19 cellular contexts compared by ENCODE assay signal in genomic region chr10:131012641-131012985, GRCh38.
DNase-seq lines count a peak whose midpoint lies in the region; ATAC-seq, FAIRE-seq and TF ChIP-seq lines count a peak whose summit lies in the region.
"Had no signal": no experiment of that assay in that cellular context is flagged by ENCODE, and none has a peak within 500 bp of the region (broad histone marks: within the 10 kb centered on the region; RNA-seq: fewer than 3 reads in every experiment).

No MANE protein-coding gene starts in this region.

- TF ChIP-seq RAD21 in H1 (IDR thresholded peaks at IDR 0.05 in 1 of 2, conservative IDR thresholded peaks at IDR 0.05 in 1 of 2; ENCODE audit: low read depth in 2 of 2, low read length in 2 of 2), result no peak

- H3K14ac ChIP-seq in H1 (ENCODE audit: insufficient read length), result no peak overlapping the region
- no peak overlapping the region for H3K14ac ChIP-seq in neuronal stem cell (ENCODE audit: low read length)

- H3K4me1 ChIP-seq in H1 (replicated peaks in 1 of 4; ENCODE audit: control insufficient read depth in 3 of 4, insufficient read depth in 4 of 4, low read length in 3 of 4) (no peaks in the 10 kb centered on the region), neuronal stem cell (ENCODE audit: control insufficient read depth in 2 of 2, insufficient read depth in 1 of 2, low read depth in 1 of 2, low read length in 2 of 2) (no peaks in the 10 kb centered on the region)
- H3K4me1 ChIP-seq: A549, Caco-2 had no signal

- 0 out of 2 replicates have a peak overlapping the region, but pooled peaks have one; percentile 34 for H2BK20ac ChIP-seq in H1 (ENCODE audit: low read length)

- H3K56ac ChIP-seq in H1 (replicated peaks; ENCODE audit: insufficient read length, low read depth, low read length), result no peak overlapping the region

- no peaks in the 10 kb centered on the region; a peak in 1 of 4 replicates for H3K9me3 ChIP-seq in H1 (ENCODE audit: insufficient read depth in 2 of 2, low read depth in 1 of 2, low read length in 1 of 2)
- H3K9me3 ChIP-seq in neuronal stem cell (replicated peaks in 1 of 2; ENCODE audit: control insufficient read depth in 2 of 2, insufficient read depth in 1 of 2, low read depth in 1 of 2, low read length in 2 of 2), result no peaks in the 10 kb centered on the region
- H3K9me3 ChIP-seq: A549; BLaER1 treated with 17β-estradiol and CSF1 and Interleukin-3, amounts not matched to agents 10 nM and 100 nM; Caco-2 had no signal

- CTCF ChIA-PET in H1 (lab: Charles Lee; ENCODE audit: partially characterized antibody), result no interaction called here

- no peak for ATAC-seq in Right ventricle myocardium superior (ENCODE audit: poor library complexity)
- ATAC-seq: A549; CD8-positive, alpha-beta T cell had no signal

- no peak overlapping the region for H2BK15ac ChIP-seq in H1 (ENCODE audit: low read length)
- H2BK15ac ChIP-seq in neuronal stem cell (ENCODE audit: low read length), result peak overlapping the region; percentile 26

- no peaks in the 10 kb centered on the region for H4K20me1 ChIP-seq in H1 (replicated peaks in 1 of 2; ENCODE audit: control insufficient read depth in 1 of 2, insufficient read depth in 2 of 2, low read length in 2 of 2)
- H4K20me1 ChIP-seq: BLaER1 treated with 17β-estradiol and CSF1 and Interleukin-3, amounts not matched to agents 10 nM and 100 nM had no signal

- H2AFZ ChIP-seq in H1 (ENCODE audit: low read length) (no peak overlapping the region), neuronal stem cell (ENCODE audit: low read length) (no peak overlapping the region)

- H3K4ac ChIP-seq in H1 (replicated peaks; ENCODE audit: insufficient read length, low read depth, low read length) (no peak overlapping the region), neuronal stem cell (ENCODE audit: low read length) (no peak overlapping the region)

- H2AK5ac ChIP-seq in H1 (ENCODE audit: low read depth, low read length), result no peak overlapping the region
- H2AK5ac ChIP-seq in neuronal stem cell (ENCODE audit: low read depth, low read length), result no peak overlapping the region

- H3K23ac ChIP-seq in H1 (ENCODE audit: insufficient read length), result no peak overlapping the region
- H3K23ac ChIP-seq in neuronal stem cell (ENCODE audit: low read depth, low read length, poor library complexity), result peak overlapping the region; percentile 53

- H3K4me3 ChIP-seq in H1 (ENCODE audit: extremely low read depth in 1 of 4, insufficient read depth in 2 of 4, low read depth in 3 of 4, low read length in 4 of 4) (no peak overlapping the region), neuronal stem cell (ENCODE audit: low read length in 2 of 2) (no peak overlapping the region)
- H3K4me3 ChIP-seq: A549; BLaER1 treated with 17β-estradiol and CSF1 and Interleukin-3, amounts not matched to agents 10 nM and 100 nM had no signal

- H3K27ac ChIP-seq in H1 (ENCODE audit: low read depth, low read length) (no peak overlapping the region), neuronal stem cell (replicated peaks; ENCODE audit: low read length) (no peak overlapping the region)
- H3K27ac ChIP-seq: 22Rv1; A549; BLaER1 treated with 17β-estradiol and CSF1 and Interleukin-3, amounts not matched to agents 10 nM and 100 nM; C4-2B had no signal

- H3K18ac ChIP-seq in H1 (ENCODE audit: extremely low read depth, low read length), result no peak overlapping the region
- peak overlapping the region; percentile 4 for H3K18ac ChIP-seq in neuronal stem cell (ENCODE audit: low read length)

- peak overlapping the region; percentile 60; the same call in 1 of the 2 replicates for H2BK12ac ChIP-seq in H1 (ENCODE audit: low read depth, low read length)
- no peak overlapping the region for H2BK12ac ChIP-seq in neuronal stem cell (ENCODE audit: low read length)

- no peak overlapping the region for H4K91ac ChIP-seq in H1 (replicated peaks; ENCODE audit: insufficient read length, low read length)
- H4K91ac ChIP-seq in neuronal stem cell (ENCODE audit: low read depth, low read length, poor library complexity), result no peak overlapping the region

- POLR2A ChIA-PET in H1 (lab: Charles Lee; ENCODE audit: partially characterized antibody), result no interaction called here

- DNase-seq in cardiac septum (ENCODE audit: low spot score), result peak; percentile 72
- DNase-seq in Right ventricle myocardium superior, result no peak
- DNase-seq in H1 (ENCODE audit: low read depth in 1 of 2, low spot score in 2 of 2), result no peak
- DNase-seq in neuronal stem cell (ENCODE audit: low spot score), result no peak
- no peak for DNase-seq in Ammon's horn (ENCODE audit: low spot score)
- DNase-seq: Caco-2; Calu3; CD4-positive, alpha-beta T cell; CD8-positive, alpha-beta T cell; DMS79 treated with DMSO at 0.1 percent for 48 hours; GF-D8 had no signal

- H3K4me2 ChIP-seq in H1 (ENCODE audit: insufficient read depth in 1 of 2, low read depth in 2 of 2, low read length in 2 of 2), result no peak overlapping the region
- no peak overlapping the region for H3K4me2 ChIP-seq in neuronal stem cell (ENCODE audit: insufficient read depth, low read length, poor library complexity, severe bottlenecking)
- H3K4me2 ChIP-seq: A549; BLaER1 treated with 17β-estradiol and CSF1 and Interleukin-3, amounts not matched to agents 10 nM and 100 nM had no signal

- no peak for TF ChIP-seq CTCF in H1 (IDR thresholded peaks at IDR 0.05; ENCODE audit: control extremely low read depth in 1 of 3, insufficient read depth in 1 of 3, low read depth in 1 of 3, low read length in 3 of 3)

- no peak for TF ChIP-seq EP300 in H1 (IDR thresholded peaks at IDR 0.05; ENCODE audit: borderline replicate concordance in 1 of 2, low read depth in 2 of 2, low read length in 2 of 2)

- FAIRE-seq in H1 (lab: Jason Lieb, UNC), result no peak
- FAIRE-seq: A549, D721Med, G401.6, GM12891, GM19239 had no signal

- no peak overlapping the region for H3K9ac ChIP-seq in H1 (replicated peaks in 1 of 4; ENCODE audit: extremely low read depth in 1 of 4, low read depth in 3 of 4, low read length in 3 of 4)
- H3K9ac ChIP-seq in neuronal stem cell (ENCODE audit: low read depth, low read length, poor library complexity), result no peak overlapping the region
- H3K9ac ChIP-seq: BLaER1 treated with 17β-estradiol and CSF1 and Interleukin-3, amounts not matched to agents 10 nM and 100 nM had no signal

- TF ChIP-seq POLR2A in H1 (IDR thresholded peaks at IDR 0.05; ENCODE audit: control extremely low read depth in 1 of 2, low read depth in 2 of 2, low read length in 2 of 2), result no peak

- H2BK5ac ChIP-seq in H1 (ENCODE audit: low read depth, low read length) (no peak overlapping the region; the same call in 1 of the 2 replicates), neuronal stem cell (ENCODE audit: low read length) (no peak overlapping the region)

- H3K27me3 ChIP-seq in H1 (replicated peaks in 1 of 4; ENCODE audit: control insufficient read depth in 3 of 4, extremely low read depth in 1 of 4, insufficient read depth in 3 of 4, low read length in 3 of 4), result no peaks in the 10 kb centered on the region
- H3K27me3 ChIP-seq in neuronal stem cell (ENCODE audit: control insufficient read depth in 3 of 3, insufficient read depth in 3 of 3, low read depth in 1 of 3, low read length in 3 of 3), result no peaks in the 10 kb centered on the region
- H3K27me3 ChIP-seq: BLaER1 treated with 17β-estradiol and CSF1 and Interleukin-3, amounts not matched to agents 10 nM and 100 nM had no signal

- H4K8ac ChIP-seq in H1 (ENCODE audit: extremely low read depth, insufficient read depth, low read length), result peak overlapping the region; percentile 57; the same call in 1 of the 2 replicates
- no peak overlapping the region for H4K8ac ChIP-seq in neuronal stem cell (ENCODE audit: low read depth, low read length)

- H3K23me2 ChIP-seq in H1 (ENCODE audit: low read depth, low read length), result no peaks in the 10 kb centered on the region

- 98% methylated on average over 5 of the region's 5 CpGs; no CpG with 5 or more reads in 1 of the 2 experiments for WGBS in H1 (ENCODE audit: extremely low coverage in 1 of 2, insufficient coverage in 1 of 2, insufficient read length in 1 of 2, insufficient replicate concordance in 2 of 2, low coverage in 1 of 2, low lambda C conversion rate in 2 of 2, missing lambda C conversion rate in 1 of 2), 2 experiments
- WGBS in neuronal stem cell (ENCODE audit: extremely low coverage in 2 of 2, insufficient read length in 2 of 2, insufficient replicate concordance in 1 of 2), 2 donors, result no CpG with 5 or more reads among the region's 5 CpGs

- H3K36me3 ChIP-seq in H1 (ENCODE audit: control insufficient read depth in 2 of 4, insufficient read depth in 4 of 4, low read length in 3 of 4) (no peaks in the 10 kb centered on the region), neuronal stem cell (replicated peaks in 1 of 2; ENCODE audit: control insufficient read depth in 2 of 2, insufficient read depth in 2 of 2, low read length in 2 of 2) (no peaks in the 10 kb centered on the region)
- H3K36me3 ChIP-seq: BLaER1 treated with 17β-estradiol and CSF1 and Interleukin-3, amounts not matched to agents 10 nM and 100 nM had no signal

- H2BK120ac ChIP-seq in H1 (replicated peaks; ENCODE audit: low read depth, low read length), result no peak overlapping the region
- H2BK120ac ChIP-seq in neuronal stem cell (ENCODE audit: low read depth, low read length), result no peak overlapping the region

- no peak overlapping the region for H4K5ac ChIP-seq in H1 (ENCODE audit: insufficient read length, low read depth, low read length)

- H3K79me1 ChIP-seq in H1 (ENCODE audit: low read depth, low read length), result no peaks in the 10 kb centered on the region
- H3K79me1 ChIP-seq in neuronal stem cell (ENCODE audit: low read depth, low read length), result no peaks in the 10 kb centered on the region

- no peaks in the 10 kb centered on the region for H3K79me2 ChIP-seq in H1 (ENCODE audit: control insufficient read depth in 1 of 2, insufficient read depth in 2 of 2, low read length in 2 of 2)

- intact Hi-C loops in cardiac septum (cut with DNase I), result no loop called here
- intact Hi-C loops in Right ventricle myocardium superior (cut with DNase I), result no loop called here

TF ChIP-seq in H1, 55 proteins besides CTCF, POLR2A, EP300 and RAD21 (continues in another document):
- TF ChIP-seq EZH2 (IDR thresholded peaks at IDR 0.05; ENCODE audit: low read depth, low read length, severe bottlenecking), result no peak
- no peak for TF ChIP-seq TEAD4 (IDR thresholded peaks at IDR 0.05; ENCODE audit: low read depth, low read length)
- no peak for TF ChIP-seq SAP30 (IDR thresholded peaks at IDR 0.05; ENCODE audit: insufficient read depth, insufficient replicate concordance, low read length)
- no peak for TF ChIP-seq NRF1 (IDR thresholded peaks at IDR 0.05; ENCODE audit: low read depth, low read length)
- TF ChIP-seq SRF (IDR thresholded peaks at IDR 0.05; ENCODE audit: low read depth, low read length), result no peak
- no peak for TF ChIP-seq FOSL1 (IDR thresholded peaks at IDR 0.05; ENCODE audit: insufficient read depth, low read depth, low read length)
- no peak for TF ChIP-seq E2F6 (IDR thresholded peaks at IDR 0.05)
- TF ChIP-seq NANOG (IDR thresholded peaks at IDR 0.05; ENCODE audit: insufficient read depth, low read depth, low read length, poor library complexity, severe bottlenecking), result no peak
